ENCODE assay signal across 8 cellular contexts in the genomic region with DNA sequence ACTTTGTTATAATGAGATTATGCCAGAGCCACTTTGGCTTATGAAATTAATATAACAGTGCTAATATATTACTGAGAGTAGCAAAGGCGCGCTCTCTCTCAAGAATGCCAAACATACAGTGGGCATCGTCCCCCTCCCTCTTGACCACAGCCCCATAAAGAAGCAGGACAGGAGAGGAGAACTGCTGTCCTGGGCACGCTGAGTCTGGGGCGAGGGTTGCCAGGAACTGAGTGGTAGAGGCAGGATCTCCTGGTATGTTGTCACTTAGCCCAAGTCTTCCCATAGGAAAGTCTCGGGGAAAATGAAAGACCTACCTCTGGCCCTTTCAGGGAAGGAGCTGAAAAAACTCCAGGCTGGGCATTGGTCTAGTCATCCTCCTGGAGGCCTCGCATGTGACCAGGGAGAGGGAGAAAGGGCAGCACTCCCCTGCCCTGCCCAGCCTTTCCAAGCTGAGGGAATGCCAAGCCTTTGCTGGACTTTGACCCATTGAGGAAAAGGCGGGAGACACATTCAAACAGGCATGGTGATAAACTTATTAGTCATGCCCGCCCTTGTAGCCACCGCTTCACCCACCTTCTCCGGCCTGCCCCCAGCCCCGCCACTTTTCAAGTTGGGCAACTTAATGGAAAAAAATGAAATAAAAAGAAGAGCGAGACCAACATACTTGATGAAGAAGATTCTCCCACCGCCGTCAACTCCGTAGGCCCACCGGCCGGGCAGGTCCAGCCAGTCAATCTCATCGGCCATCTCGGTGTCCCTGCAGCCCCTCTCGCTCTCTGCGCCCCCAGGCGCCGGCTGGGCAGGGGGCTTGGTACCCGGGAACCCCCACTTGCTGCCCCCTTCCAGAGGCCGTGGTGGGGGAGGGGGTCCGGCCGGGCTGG. TPM values are rescaled to one million over a fixed set of nuclear protein-coding genes. Genes with fewer than 3 reads are reported as not detected.
A peak's percentile ranks its signal among the peaks of the same experiment; 100 is the strongest.
DNase-seq lines count a peak whose midpoint lies in the region; ATAC-seq and TF ChIP-seq lines count a peak whose summit lies in the region.

No MANE protein-coding gene starts in this region.

- H3K36me3 ChIP-seq in body of pancreas (replicated peaks in 1 of 2; ENCODE audit: insufficient read depth in 1 of 2, low read depth in 2 of 2) (no peaks in the 10 kb centered on the region), right lobe of liver (no peaks in the 10 kb centered on the region), subcutaneous abdominal adipose tissue (ENCODE audit: control insufficient read depth in 5 of 5, insufficient read depth in 5 of 5, low read length in 5 of 5) (no peaks in the 10 kb centered on the region)

- TF ChIP-seq POLR2A in body of pancreas (IDR thresholded peaks at IDR 0.05) (no peak), right lobe of liver (IDR thresholded peaks at IDR 0.05) (peak; percentile 28)

- WGBS in body of pancreas, 2 donors = 17 to 22% methylated on average over 24 to 28 of the region's 28 CpGs
- WGBS in right lobe of liver (ENCODE audit: insufficient coverage, low coverage, low lambda C conversion rate, missing lambda C conversion rate) = 22% methylated on average over 16 of the region's 28 CpGs

- ATAC-seq in activated CD4-positive, alpha-beta T cell treated with anti-CD3 and anti-CD28 coated beads for 36 hours = no peak
- ATAC-seq in body of pancreas (peak; percentile 96), right lobe of liver (peak; percentile 93 to 95 (median 94))

- H3K27ac ChIP-seq in body of pancreas = peak overlapping the region; percentile 43 to 82 (median 70)
- peak overlapping the region in 2 of 3 donors; percentile 8 to 30 for H3K27ac ChIP-seq in right lobe of liver
- no peak overlapping the region for H3K27ac ChIP-seq in subcutaneous abdominal adipose tissue (ENCODE audit: low read depth, low read length)

- H3K4me1 ChIP-seq in body of pancreas (peaks cover 33% of the 10 kb centered on the region), right lobe of liver (peaks cover 0 to 12% (median 4%) of the 10 kb centered on the region in 4 donors), subcutaneous abdominal adipose tissue (ENCODE audit: control insufficient read depth in 5 of 5, insufficient read depth in 5 of 5, low read length in 5 of 5) (peaks cover 2 to 22% (median 16%) of the 10 kb centered on the region in 5 donors)

- no peak overlapping the region for H3K27ac Mint-ChIP-seq in activated CD4-positive, alpha-beta T cell treated with anti-CD3 and anti-CD28 coated beads for 36 hours

- H3K9me3 Mint-ChIP-seq in activated CD4-positive, alpha-beta T cell treated with anti-CD3 and anti-CD28 coated beads for 36 hours (ENCODE audit: low read depth) = no peaks in the 10 kb centered on the region

- H3K4me3 Mint-ChIP-seq in activated CD4-positive, alpha-beta T cell treated with anti-CD3 and anti-CD28 coated beads for 36 hours = peak overlapping the region; percentile 66

- H3K27me3 ChIP-seq in body of pancreas (no peaks in the 10 kb centered on the region), right lobe of liver (no peaks in the 10 kb centered on the region), subcutaneous abdominal adipose tissue (ENCODE audit: control insufficient read depth in 5 of 5, insufficient read depth in 4 of 5, low read length in 5 of 5) (peaks cover 6 to 34% (median 11%) of the 10 kb centered on the region in 5 donors)

- H3K9ac ChIP-seq in subcutaneous abdominal adipose tissue (ENCODE audit: low read length in 5 of 5) = peak overlapping the region in 2 of 5 donors; percentile 62 to 66

- TF ChIP-seq CTCF in body of pancreas (IDR thresholded peaks at IDR 0.05) (no peak), right lobe of liver (IDR thresholded peaks at IDR 0.05) (no peak)

- intact Hi-C loops in activated CD4-positive, alpha-beta T cell treated with anti-CD3 and anti-CD28 coated beads for 36 hours (cut with DNase I, micrococcal nuclease) = no loop called here
- intact Hi-C loops in body of pancreas (cut with DNase I) (no loop called here), right lobe of liver (cut with DNase I) (no loop called here)

- H3K36me3 Mint-ChIP-seq in activated CD4-positive, alpha-beta T cell treated with anti-CD3 and anti-CD28 coated beads for 36 hours (ENCODE audit: low read depth) = no peaks in the 10 kb centered on the region

- DNase-seq in activated CD4-positive, alpha-beta T cell treated with anti-CD3 and anti-CD28 coated beads for 36 hours = no peak
- DNase-seq in activated CD4-positive, alpha-beta T cell treated with anti-CD3 and anti-CD28 coated beads for 4 hours = no peak
- peak; percentile 92 to 95 (median 93) for DNase-seq in body of pancreas
- peak; percentile 80 to 90 (median 86) for DNase-seq in right lobe of liver
- DNase-seq in HEK293T (ENCODE audit: extremely low spot score) = no peak
- DNase-seq in NCI-H1105 (lab: John Stamatoyannopoulos, UW) = no peak
- no peak for DNase-seq in GF-D8 (lab: John Stamatoyannopoulos, UW)

- H3K4me3 ChIP-seq in body of pancreas = peak overlapping the region; percentile 6 to 20
- peak overlapping the region; percentile 53 to 60 (median 57) for H3K4me3 ChIP-seq in right lobe of liver
- H3K4me3 ChIP-seq in subcutaneous abdominal adipose tissue (ENCODE audit: low read depth in 1 of 5, low read length in 5 of 5) = peak overlapping the region in 4 of 5 donors; percentile 59 to 70 (median 66)

- H3K4me1 Mint-ChIP-seq in activated CD4-positive, alpha-beta T cell treated with anti-CD3 and anti-CD28 coated beads for 36 hours = peaks cover 10% of the 10 kb centered on the region

- no peaks in the 10 kb centered on the region for H3K9me3 ChIP-seq in body of pancreas
- no peaks in the 10 kb centered on the region for H3K9me3 ChIP-seq in right lobe of liver
- H3K9me3 ChIP-seq in subcutaneous abdominal adipose tissue (ENCODE audit: control insufficient read depth in 5 of 5, low read length in 5 of 5) = no peaks in the 10 kb centered on the region

- POLR2A ChIA-PET in activated CD4-positive, alpha-beta T cell treated with anti-CD3 and anti-CD28 coated beads for 36 hours (lab: Charles Lee) = interaction anchor here (1.7 kb wide), 1 partner anchor 22 kb away, joined by 4 read pairs; no protein-coding TSS in a partner anchor
- POLR2A ChIA-PET in HEK293T (lab: Yijun Ruan, JAX) = interaction anchor here (1.1 kb wide), 1 partner anchor 61 kb away, joined by 3 read pairs; no protein-coding TSS in a partner anchor

- CTCF ChIA-PET in activated CD4-positive, alpha-beta T cell treated with anti-CD3 and anti-CD28 coated beads for 36 hours (lab: Charles Lee) = interaction anchor here (0.7 to 3.2 kb wide), 11 partner anchors 8 to 249 kb away, joined by 3 to 31 read pairs (median 4); no protein-coding TSS in a partner anchor
- CTCF ChIA-PET in HEK293T (lab: Yijun Ruan, JAX) = interaction anchor here (1.9 kb wide), 1 partner anchor 21 kb away, joined by 15 read pairs; no protein-coding TSS in a partner anchor

- peaks cover 17% of the 10 kb centered on the region for H3K27me3 Mint-ChIP-seq in activated CD4-positive, alpha-beta T cell treated with anti-CD3 and anti-CD28 coated beads for 36 hours

TF ChIP-seq in HEK293T, 16 proteins besides CTCF, POLR2A, EP300 and RAD21:
- TF ChIP-seq PKNOX1 (IDR thresholded peaks at IDR 0.05) (no peak), BHLHE40 (IDR thresholded peaks at IDR 0.05; ENCODE audit: borderline replicate concordance) (no peak), ARNT (IDR thresholded peaks at IDR 0.05) (no peak), SP1 (IDR thresholded peaks at IDR 0.05) (no peak), FOXM1 (IDR thresholded peaks at IDR 0.05; ENCODE audit: borderline replicate concordance) (no peak), FOXK2 (IDR thresholded peaks at IDR 0.05) (no peak), FOXA1 (IDR thresholded peaks at IDR 0.05) (no peak)

RNA-seq across cellular contexts. Expression of gene PLEKHA6, which starts 17.4 kb away (rescaled TPM):
- under 1 TPM; 0.86 to 0.87 TPM for total RNA-seq in activated CD4-positive, alpha-beta T cell treated with anti-CD3 and anti-CD28 coated beads for 36 hours
- total RNA-seq in body of pancreas = 10 to 100 TPM; 10.9 to 20.4 TPM
- total RNA-seq in right lobe of liver = 10 to 100 TPM; 16.6 to 31.1 (median 22.1) TPM

RNA-seq across cellular contexts. Expression of gene PPP1R15B, which starts 34.5 kb away (rescaled TPM):
- 10 to 100 TPM; 55.9 to 57.6 TPM for total RNA-seq in activated CD4-positive, alpha-beta T cell treated with anti-CD3 and anti-CD28 coated beads for 36 hours
- total RNA-seq in body of pancreas (10 to 100 TPM; 32.9 to 34.3 TPM), right lobe of liver (10 to 100 TPM; 28.6 to 43.6 (median 34.3) TPM)

Comparison
In these comparisons a context has a peak if more than half of its experiments do, and no peak if none do; other contexts are left out.
1. DNase-seq: peak in body of pancreas (4 of 4) and right lobe of liver (3 of 3); none in activated CD4-positive, alpha-beta T cell treated with anti-CD3 and anti-CD28 coated beads for 36 hours (single experiment), activated CD4-positive, alpha-beta T cell treated with anti-CD3 and anti-CD28 coated beads for 4 hours (0 of 2), HEK293T (single experiment), NCI-H1105 (single experiment) and GF-D8 (single experiment).
2. H3K4me3 ChIP-seq: peak in every context shown above with its lines; median percentile 66 in subcutaneous abdominal adipose tissue; 57 in right lobe of liver; 13 in body of pancreas.
3. RNA of gene PLEKHA6, which starts 17.4 kb away (total RNA-seq): 16.6 to 31.1 TPM in right lobe of liver and 10.9 to 20.4 TPM in body of pancreas; 0.86 to 0.87 TPM in activated CD4-positive, alpha-beta T cell treated with anti-CD3 and anti-CD28 coated beads for 36 hours; every median in the first group is over 4 times any median in the second.